ENCODE assay signal across 16 cellular contexts in the genomic region with DNA sequence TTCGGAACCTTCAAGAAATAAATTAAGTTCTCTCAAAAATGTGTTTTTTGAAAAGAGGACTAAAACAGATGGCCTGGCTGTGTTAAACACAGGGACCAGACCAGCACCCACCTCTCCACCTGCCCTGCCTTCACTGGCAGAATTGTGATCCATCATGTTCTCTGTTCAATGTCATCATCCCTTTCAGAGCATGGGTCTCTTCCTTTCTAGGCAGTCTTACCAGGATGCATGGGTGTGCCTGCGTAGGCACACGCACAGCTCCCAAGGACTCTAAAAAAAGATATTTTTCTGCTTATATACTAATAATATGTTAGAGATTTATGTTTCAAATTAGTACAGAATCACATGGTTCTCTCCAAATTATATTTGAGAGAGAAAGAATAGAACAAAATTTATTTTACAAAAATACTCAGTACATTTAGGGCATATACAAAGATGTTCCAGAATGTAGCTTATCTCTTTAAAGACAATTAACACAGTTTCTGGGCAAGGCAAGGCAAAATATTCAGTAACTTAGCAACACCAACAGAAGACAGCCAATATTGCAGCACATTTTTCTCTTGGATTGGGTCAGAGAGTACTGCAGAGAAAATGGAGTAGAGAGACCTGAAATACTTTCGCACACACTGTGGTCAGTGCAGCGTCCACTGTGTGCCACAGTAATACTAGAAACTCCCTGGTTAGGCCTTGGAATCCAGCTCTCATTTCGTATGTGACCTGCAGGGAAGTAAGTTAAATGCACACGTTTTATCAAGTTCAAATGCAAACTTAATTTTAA. TPM values are rescaled to one million over a fixed set of nuclear protein-coding genes. Genes with fewer than 3 reads are reported as not detected.
DNase-seq lines count a peak whose midpoint lies in the region; ATAC-seq and TF ChIP-seq lines count a peak whose summit lies in the region.
"Had no signal": no experiment of that assay in that cellular context is flagged by ENCODE, and none has a peak within 500 bp of the region (broad histone marks: within the 10 kb centered on the region; RNA-seq: fewer than 3 reads in every experiment).

No MANE protein-coding gene starts in this region.

- no peaks in the 10 kb centered on the region for H3K36me3 Mint-ChIP-seq in activated CD8-positive, alpha-beta T cell treated with anti-CD3 and anti-CD28 coated beads, Interleukin-2, amount 10 ng/mL, durations not matched to agents 7 days and 5 days (ENCODE audit: low read depth)
- peaks cover 0 to 2% (median 0%) of the 10 kb centered on the region in 5 donors for H3K36me3 Mint-ChIP-seq in naive thymus-derived CD4-positive, alpha-beta T cell

- no peak overlapping the region for H3K4me3 Mint-ChIP-seq in activated CD8-positive, alpha-beta T cell treated with anti-CD3 and anti-CD28 coated beads, Interleukin-2, amount 10 ng/mL, durations not matched to agents 7 days and 5 days
- H3K4me3 Mint-ChIP-seq in naive thymus-derived CD4-positive, alpha-beta T cell = no peak overlapping the region

- peak overlapping the region; percentile 46 for H3K9ac ChIP-seq in adipocyte (ENCODE audit: low read length)

- H3K9me3 Mint-ChIP-seq in activated CD8-positive, alpha-beta T cell treated with anti-CD3 and anti-CD28 coated beads, Interleukin-2, amount 10 ng/mL, durations not matched to agents 7 days and 5 days (ENCODE audit: insufficient read depth) = no peaks in the 10 kb centered on the region
- peaks cover 0 to 2% (median 0%) of the 10 kb centered on the region in 11 donors for H3K9me3 Mint-ChIP-seq in naive thymus-derived CD4-positive, alpha-beta T cell

- POLR2A ChIA-PET in activated CD8-positive, alpha-beta T cell treated with anti-CD3 and anti-CD28 coated beads, Interleukin-2, amount 10 ng/mL, durations not matched to agents 7 days and 5 days (lab: Charles Lee) = no interaction called here
- POLR2A ChIA-PET in naive thymus-derived CD4-positive, alpha-beta T cell (lab: Charles Lee) = no interaction called here

- no peak for TF ChIP-seq CTCF in gastroesophageal sphincter (IDR thresholded peaks at IDR 0.05)
- no peak for TF ChIP-seq CTCF in psoas muscle (IDR thresholded peaks at IDR 0.05)

- H3K79me2 ChIP-seq in ACC112 (ENCODE audit: control insufficient read depth, insufficient read depth, low read length, unreplicated experiment) = peaks cover 84% of the 10 kb centered on the region

- CTCF ChIA-PET in activated CD8-positive, alpha-beta T cell treated with anti-CD3 and anti-CD28 coated beads, Interleukin-2, amount 10 ng/mL, durations not matched to agents 7 days and 5 days (lab: Charles Lee) = no interaction called here
- CTCF ChIA-PET in naive thymus-derived CD4-positive, alpha-beta T cell (lab: Charles Lee) = no interaction called here

- intact Hi-C loops in psoas muscle (cut with DNase I) = loop anchor here in 1 of 2 donors (10.0 kb wide), 1 partner anchor 47 kb away; no protein-coding TSS in a partner anchor
- intact Hi-C loops in naive thymus-derived CD4-positive, alpha-beta T cell (cut with micrococcal nuclease) = no loop called here

- H3K9me3 ChIP-seq in adipocyte (ENCODE audit: control insufficient read depth, low read length) (no peaks in the 10 kb centered on the region), gastroesophageal sphincter (no peaks in the 10 kb centered on the region), psoas muscle (no peaks in the 10 kb centered on the region)
- H3K9me3 ChIP-seq in naive thymus-derived CD4-positive, alpha-beta T cell (ENCODE audit: control insufficient read depth in 2 of 3, low read length in 3 of 3) = no peaks in the 10 kb centered on the region
- H3K9me3 ChIP-seq: thoracic aorta had no signal

- H3K27me3 ChIP-seq in ACC112 (ENCODE audit: insufficient read depth, low read length) = no peaks in the 10 kb centered on the region
- H3K27me3 ChIP-seq in adipocyte (replicated peaks; ENCODE audit: control insufficient read depth, insufficient read depth, low read length) = no peaks in the 10 kb centered on the region
- no peaks in the 10 kb centered on the region for H3K27me3 ChIP-seq in gastroesophageal sphincter
- H3K27me3 ChIP-seq in psoas muscle (ENCODE audit: insufficient read depth in 3 of 3, low read length in 2 of 3) = no peaks in the 10 kb centered on the region
- H3K27me3 ChIP-seq in naive thymus-derived CD4-positive, alpha-beta T cell (ENCODE audit: control insufficient read depth in 2 of 2, insufficient read depth in 2 of 2, low read length in 2 of 2) = no peaks in the 10 kb centered on the region

- no peak overlapping the region for H3K27ac Mint-ChIP-seq in activated CD8-positive, alpha-beta T cell treated with anti-CD3 and anti-CD28 coated beads, Interleukin-2, amount 10 ng/mL, durations not matched to agents 7 days and 5 days
- no peak overlapping the region for H3K27ac Mint-ChIP-seq in naive thymus-derived CD4-positive, alpha-beta T cell

- H3K4me1 ChIP-seq in ACC112 (ENCODE audit: control insufficient read depth, insufficient read depth, low read length, unreplicated experiment) (peaks cover 88% of the 10 kb centered on the region), adipocyte (ENCODE audit: control insufficient read depth, insufficient read depth, low read length) (peaks cover 82% of the 10 kb centered on the region), gastroesophageal sphincter (peaks cover 36 to 100% (median 52%) of the 10 kb centered on the region in 3 donors), psoas muscle (peaks cover 54% of the 10 kb centered on the region)
- peaks cover 0 to 5% of the 10 kb centered on the region in 2 donors for H3K4me1 ChIP-seq in naive thymus-derived CD4-positive, alpha-beta T cell (ENCODE audit: control insufficient read depth in 2 of 2, insufficient read depth in 2 of 2, low read length in 2 of 2)

- WGBS in gastroesophageal sphincter (ENCODE audit: low coverage in 1 of 2), 2 donors = 15 to 18% methylated on average over 5 to 7 of the region's 7 CpGs
- WGBS in psoas muscle, 3 donors = 58 to 68% (median 61%) methylated on average over 6 to 7 of the region's 7 CpGs

- ATAC-seq in gastroesophageal sphincter (peak; percentile 64), psoas muscle (peak in 2 of 4 donors; percentile 10 to 11), GM18517 (IDR thresholded peaks at IDR 0.05; ENCODE audit: unreplicated experiment) (no peak)
- ATAC-seq in activated CD8-positive, alpha-beta T cell treated with anti-CD3 and anti-CD28 coated beads, Interleukin-2, amount 10 ng/mL, durations not matched to agents 7 days and 5 days = no peak
- no peak for ATAC-seq in naive thymus-derived CD4-positive, alpha-beta T cell

- H3K4me1 Mint-ChIP-seq in activated CD8-positive, alpha-beta T cell treated with anti-CD3 and anti-CD28 coated beads, Interleukin-2, amount 10 ng/mL, durations not matched to agents 7 days and 5 days (ENCODE audit: low read depth) = peaks cover 8% of the 10 kb centered on the region
- peaks cover 0 to 17% (median 3%) of the 10 kb centered on the region in 7 donors for H3K4me1 Mint-ChIP-seq in naive thymus-derived CD4-positive, alpha-beta T cell

- H2AFZ ChIP-seq in ACC112 (ENCODE audit: low read length, unreplicated experiment) = no peak overlapping the region

- H3K27ac ChIP-seq in ACC112 (ENCODE audit: low read depth, low read length) (peak overlapping the region; percentile 97), gastroesophageal sphincter (peak overlapping the region; percentile 85 to 90 (median 88)), psoas muscle (peak overlapping the region; percentile 76)
- H3K27ac ChIP-seq in naive thymus-derived CD4-positive, alpha-beta T cell (ENCODE audit: low read depth, low read length) = no peak overlapping the region
- H3K27ac ChIP-seq: VCaP had no signal

- no peak for TF ChIP-seq POLR2A in gastroesophageal sphincter (IDR thresholded peaks at IDR 0.05)

- DNase-seq in adipocyte (ENCODE audit: low read depth) (peak; percentile 58), psoas muscle (no peak), NCI-H187 (lab: John Stamatoyannopoulos, UW) (no peak)
- no peak for DNase-seq in activated CD8-positive, alpha-beta T cell treated with anti-CD3 and anti-CD28 coated beads, Interleukin-2, amount 10 ng/mL, durations not matched to agents 7 days and 5 days
- DNase-seq in naive thymus-derived CD4-positive, alpha-beta T cell = no peak
- DNase-seq: activated CD8-positive, alpha-beta memory T cell treated with anti-CD3 and anti-CD28 coated beads, Interleukin-2, amount 50 U/mL, for 4 hours; DMS153; effector memory CD4-positive, alpha-beta T cell; NCI-H1048; NCI-H510A; SHP77 treated with DMSO at 0.1 percent for 48 hours had no signal

- peaks cover 3% of the 10 kb centered on the region for H3K27me3 Mint-ChIP-seq in activated CD8-positive, alpha-beta T cell treated with anti-CD3 and anti-CD28 coated beads, Interleukin-2, amount 10 ng/mL, durations not matched to agents 7 days and 5 days (ENCODE audit: low read depth)
- peaks cover 13 to 41% (median 19%) of the 10 kb centered on the region in 5 donors for H3K27me3 Mint-ChIP-seq in naive thymus-derived CD4-positive, alpha-beta T cell

- no peak for TF ChIP-seq EP300 in gastroesophageal sphincter (IDR thresholded peaks at IDR 0.05)

- H3K4me3 ChIP-seq in ACC112 (ENCODE audit: low read depth, low read length) (no peak overlapping the region), adipocyte (ENCODE audit: low read length) (peak overlapping the region; percentile 33), gastroesophageal sphincter (no peak overlapping the region), psoas muscle (no peak overlapping the region)
- no peak overlapping the region for H3K4me3 ChIP-seq in naive thymus-derived CD4-positive, alpha-beta T cell (ENCODE audit: low read length)
- H3K4me3 ChIP-seq: thoracic aorta had no signal

- H3K36me3 ChIP-seq in ACC112 (ENCODE audit: insufficient read depth, low read length) = peaks cover 10% of the 10 kb centered on the region; the same call in 1 of the 2 replicates
- no peaks in the 10 kb centered on the region for H3K36me3 ChIP-seq in adipocyte (ENCODE audit: control insufficient read depth, insufficient read depth, low read length, severe bottlenecking)
- H3K36me3 ChIP-seq in gastroesophageal sphincter = no peaks in the 10 kb centered on the region
- no peaks in the 10 kb centered on the region for H3K36me3 ChIP-seq in psoas muscle (ENCODE audit: insufficient read depth in 1 of 2, low read depth in 1 of 2)
- H3K36me3 ChIP-seq in naive thymus-derived CD4-positive, alpha-beta T cell (ENCODE audit: control insufficient read depth in 2 of 3, insufficient read depth in 3 of 3, low read length in 3 of 3) = no peaks in the 10 kb centered on the region
- H3K36me3 ChIP-seq: thoracic aorta had no signal

RNA-seq across cellular contexts. Expression of gene EGFR, which starts 52.8 kb away (rescaled TPM):
- total RNA-seq in gastroesophageal sphincter (100 to 1,000 TPM in 3 of 4 donors, 10 to 100 TPM in 1; 85.7 to 126 (median 111) TPM), psoas muscle (10 to 100 TPM; 14.1 to 39.7 (median 22.1) TPM)
- 10 to 100 TPM in 1 of 3 donors, 1 to 10 TPM in 2; 3.6 to 10.9 (median 5.5) TPM for polyA plus RNA-seq in psoas muscle
- not detected for total RNA-seq in activated CD8-positive, alpha-beta T cell treated with anti-CD3 and anti-CD28 coated beads, Interleukin-2, amount 10 ng/mL, durations not matched to agents 7 days and 5 days
- under 1 TPM in 1 of 5 experiments, not detected in 4; 0.16 TPM for total RNA-seq in naive thymus-derived CD4-positive, alpha-beta T cell
- polyA plus RNA-seq in naive thymus-derived CD4-positive, alpha-beta T cell = not detected

Comparison
In these comparisons a context has a peak if more than half of its experiments do, and no peak if none do; other contexts are left out.
1. RNA of gene EGFR, which starts 52.8 kb away (total RNA-seq): 85.7 to 126 TPM in gastroesophageal sphincter and 14.1 to 39.7 TPM in psoas muscle; not detected in activated CD8-positive, alpha-beta T cell treated with anti-CD3 and anti-CD28 coated beads, Interleukin-2, amount 10 ng/mL, durations not matched to agents 7 days and 5 days and 0.16 TPM in naive thymus-derived CD4-positive, alpha-beta T cell; every median in the first group is over 10 times any median in the second.